ENCODE assay signal across 1 cellular context in the genomic region with DNA sequence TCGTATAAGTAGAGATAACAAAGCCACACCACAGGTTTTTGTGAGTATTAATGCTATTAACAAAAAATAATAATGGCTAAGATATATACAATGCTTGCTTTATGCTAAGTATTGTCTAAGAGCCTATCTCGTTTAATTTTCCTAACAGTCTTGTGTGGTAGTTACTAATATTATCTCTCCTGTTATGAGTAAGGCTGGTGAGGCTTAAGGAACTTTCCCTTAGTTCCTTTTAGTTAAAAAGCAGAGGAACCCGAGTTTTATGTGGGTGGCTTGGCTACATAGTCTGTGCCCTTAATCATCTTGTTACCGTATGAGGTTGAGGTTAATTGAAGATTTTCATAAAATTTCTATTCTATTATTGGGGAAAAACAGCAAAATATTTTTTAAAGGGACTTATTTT.
TF ChIP-seq lines count a peak whose summit lies in the region.

No MANE protein-coding gene starts in this region.

TF ChIP-seq in GM12878, 131 proteins besides CTCF, POLR2A, EP300 and RAD21 (continued from another document):
- TF ChIP-seq MYC (IDR thresholded peaks at IDR 0.05; ENCODE audit: insufficient read depth, insufficient read length, insufficient replicate concordance, low read length, severe bottlenecking) (no peak), STAT3 (IDR thresholded peaks at IDR 0.05; ENCODE audit: low read depth, low read length) (no peak), JUNB (IDR thresholded peaks at IDR 0.05) (peak; percentile 88), SRF (IDR thresholded peaks at IDR 0.05; ENCODE audit: low read depth in 2 of 2, low read length in 2 of 2) (no peak), FOXM1 (IDR thresholded peaks at IDR 0.05; ENCODE audit: low read depth, low read length) (0 out of 2 replicates have a peak, but pooled peaks have one; percentile 47), NR2C1 (IDR thresholded peaks at IDR 0.05) (no peak), SMAD5 (IDR thresholded peaks at IDR 0.05; ENCODE audit: low read depth) (no peak)
